In genomic region chr4:145938618-145939177, GRCh38 we compare ENCODE assay signal across 1 cellular context.
TF ChIP-seq lines count a peak whose summit lies in the region.

A gene with protein sequence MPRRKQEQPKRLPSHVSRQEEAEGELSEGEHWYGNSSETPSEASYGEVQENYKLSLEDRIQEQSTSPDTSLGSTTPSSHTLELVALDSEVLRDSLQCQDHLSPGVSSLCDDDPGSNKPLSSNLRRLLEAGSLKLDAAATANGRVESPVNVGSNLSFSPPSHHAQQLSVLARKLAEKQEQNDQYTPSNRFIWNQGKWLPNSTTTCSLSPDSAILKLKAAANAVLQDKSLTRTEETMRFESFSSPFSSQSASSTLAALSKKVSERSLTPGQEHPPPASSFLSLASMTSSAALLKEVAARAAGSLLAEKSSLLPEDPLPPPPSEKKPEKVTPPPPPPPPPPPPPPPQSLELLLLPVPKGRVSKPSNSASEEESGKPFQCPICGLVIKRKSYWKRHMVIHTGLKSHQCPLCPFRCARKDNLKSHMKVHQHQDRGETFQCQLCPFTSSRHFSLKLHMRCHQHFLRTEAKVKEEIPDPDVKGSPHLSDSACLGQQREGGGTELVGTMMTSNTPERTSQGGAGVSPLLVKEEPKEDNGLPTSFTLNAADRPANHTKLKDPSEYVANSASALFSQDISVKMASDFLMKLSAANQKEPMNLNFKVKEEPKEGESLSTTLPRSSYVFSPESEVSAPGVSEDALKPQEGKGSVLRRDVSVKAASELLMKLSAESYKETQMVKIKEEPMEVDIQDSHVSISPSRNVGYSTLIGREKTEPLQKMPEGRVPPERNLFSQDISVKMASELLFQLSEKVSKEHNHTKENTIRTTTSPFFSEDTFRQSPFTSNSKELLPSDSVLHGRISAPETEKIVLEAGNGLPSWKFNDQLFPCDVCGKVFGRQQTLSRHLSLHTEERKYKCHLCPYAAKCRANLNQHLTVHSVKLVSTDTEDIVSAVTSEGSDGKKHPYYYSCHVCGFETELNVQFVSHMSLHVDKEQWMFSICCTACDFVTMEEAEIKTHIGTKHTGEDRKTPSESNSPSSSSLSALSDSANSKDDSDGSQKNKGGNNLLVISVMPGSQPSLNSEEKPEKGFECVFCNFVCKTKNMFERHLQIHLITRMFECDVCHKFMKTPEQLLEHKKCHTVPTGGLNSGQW (minus strand): TSS chr4:145938823. CDS start chr4:145938407, 416 bp downstream.

TF ChIP-seq in H1, 55 proteins besides CTCF, POLR2A, EP300 and RAD21 (continued from another document):
- no peak for TF ChIP-seq NANOG (IDR thresholded peaks at IDR 0.05; ENCODE audit: insufficient read depth, low read depth, low read length, poor library complexity, severe bottlenecking)
- peak; percentile 9; the same call in 1 of the 2 replicates for TF ChIP-seq MAX (IDR thresholded peaks at IDR 0.05)
- TF ChIP-seq PHF8 (conservative IDR thresholded peaks at IDR 0.05; ENCODE audit: low read depth, low read length) = peak; percentile 10; the same call in 1 of the 2 replicates
- TF ChIP-seq HDAC6 (IDR thresholded peaks at IDR 0.05; ENCODE audit: low read depth, low read length) = no peak
- no peak for TF ChIP-seq RXRA (IDR thresholded peaks at IDR 0.05; ENCODE audit: insufficient read depth, low read depth, low read length)
- no peak for TF ChIP-seq KDM1A (IDR thresholded peaks at IDR 0.05; ENCODE audit: borderline replicate concordance, low read length)
- peak; percentile 70 for TF ChIP-seq POLR2AphosphoS5 (IDR thresholded peaks at IDR 0.05; ENCODE audit: low read depth, low read length)
- TF ChIP-seq KDM4A (IDR thresholded peaks at IDR 0.05; ENCODE audit: low read depth, low read length, severe bottlenecking) = peak; percentile 46
- peak; percentile 19 for TF ChIP-seq CTBP2 (IDR thresholded peaks at IDR 0.05; ENCODE audit: borderline replicate concordance, insufficient read depth, insufficient read length, low read length)
- TF ChIP-seq FOSL1 (IDR thresholded peaks at IDR 0.05; ENCODE audit: insufficient read depth, low read depth, low read length) = no peak
- peak; percentile 83; the same call in 1 of the 2 replicates for TF ChIP-seq JUND (IDR thresholded peaks at IDR 0.05; ENCODE audit: low read length)
- peak; percentile 40; the same call in 1 of the 2 replicates for TF ChIP-seq YY1 (IDR thresholded peaks at IDR 0.05; ENCODE audit: low read depth, low read length)
- TF ChIP-seq ATF2 (IDR thresholded peaks at IDR 0.05; ENCODE audit: low read length) = no peak
- TF ChIP-seq, protein P1, sequence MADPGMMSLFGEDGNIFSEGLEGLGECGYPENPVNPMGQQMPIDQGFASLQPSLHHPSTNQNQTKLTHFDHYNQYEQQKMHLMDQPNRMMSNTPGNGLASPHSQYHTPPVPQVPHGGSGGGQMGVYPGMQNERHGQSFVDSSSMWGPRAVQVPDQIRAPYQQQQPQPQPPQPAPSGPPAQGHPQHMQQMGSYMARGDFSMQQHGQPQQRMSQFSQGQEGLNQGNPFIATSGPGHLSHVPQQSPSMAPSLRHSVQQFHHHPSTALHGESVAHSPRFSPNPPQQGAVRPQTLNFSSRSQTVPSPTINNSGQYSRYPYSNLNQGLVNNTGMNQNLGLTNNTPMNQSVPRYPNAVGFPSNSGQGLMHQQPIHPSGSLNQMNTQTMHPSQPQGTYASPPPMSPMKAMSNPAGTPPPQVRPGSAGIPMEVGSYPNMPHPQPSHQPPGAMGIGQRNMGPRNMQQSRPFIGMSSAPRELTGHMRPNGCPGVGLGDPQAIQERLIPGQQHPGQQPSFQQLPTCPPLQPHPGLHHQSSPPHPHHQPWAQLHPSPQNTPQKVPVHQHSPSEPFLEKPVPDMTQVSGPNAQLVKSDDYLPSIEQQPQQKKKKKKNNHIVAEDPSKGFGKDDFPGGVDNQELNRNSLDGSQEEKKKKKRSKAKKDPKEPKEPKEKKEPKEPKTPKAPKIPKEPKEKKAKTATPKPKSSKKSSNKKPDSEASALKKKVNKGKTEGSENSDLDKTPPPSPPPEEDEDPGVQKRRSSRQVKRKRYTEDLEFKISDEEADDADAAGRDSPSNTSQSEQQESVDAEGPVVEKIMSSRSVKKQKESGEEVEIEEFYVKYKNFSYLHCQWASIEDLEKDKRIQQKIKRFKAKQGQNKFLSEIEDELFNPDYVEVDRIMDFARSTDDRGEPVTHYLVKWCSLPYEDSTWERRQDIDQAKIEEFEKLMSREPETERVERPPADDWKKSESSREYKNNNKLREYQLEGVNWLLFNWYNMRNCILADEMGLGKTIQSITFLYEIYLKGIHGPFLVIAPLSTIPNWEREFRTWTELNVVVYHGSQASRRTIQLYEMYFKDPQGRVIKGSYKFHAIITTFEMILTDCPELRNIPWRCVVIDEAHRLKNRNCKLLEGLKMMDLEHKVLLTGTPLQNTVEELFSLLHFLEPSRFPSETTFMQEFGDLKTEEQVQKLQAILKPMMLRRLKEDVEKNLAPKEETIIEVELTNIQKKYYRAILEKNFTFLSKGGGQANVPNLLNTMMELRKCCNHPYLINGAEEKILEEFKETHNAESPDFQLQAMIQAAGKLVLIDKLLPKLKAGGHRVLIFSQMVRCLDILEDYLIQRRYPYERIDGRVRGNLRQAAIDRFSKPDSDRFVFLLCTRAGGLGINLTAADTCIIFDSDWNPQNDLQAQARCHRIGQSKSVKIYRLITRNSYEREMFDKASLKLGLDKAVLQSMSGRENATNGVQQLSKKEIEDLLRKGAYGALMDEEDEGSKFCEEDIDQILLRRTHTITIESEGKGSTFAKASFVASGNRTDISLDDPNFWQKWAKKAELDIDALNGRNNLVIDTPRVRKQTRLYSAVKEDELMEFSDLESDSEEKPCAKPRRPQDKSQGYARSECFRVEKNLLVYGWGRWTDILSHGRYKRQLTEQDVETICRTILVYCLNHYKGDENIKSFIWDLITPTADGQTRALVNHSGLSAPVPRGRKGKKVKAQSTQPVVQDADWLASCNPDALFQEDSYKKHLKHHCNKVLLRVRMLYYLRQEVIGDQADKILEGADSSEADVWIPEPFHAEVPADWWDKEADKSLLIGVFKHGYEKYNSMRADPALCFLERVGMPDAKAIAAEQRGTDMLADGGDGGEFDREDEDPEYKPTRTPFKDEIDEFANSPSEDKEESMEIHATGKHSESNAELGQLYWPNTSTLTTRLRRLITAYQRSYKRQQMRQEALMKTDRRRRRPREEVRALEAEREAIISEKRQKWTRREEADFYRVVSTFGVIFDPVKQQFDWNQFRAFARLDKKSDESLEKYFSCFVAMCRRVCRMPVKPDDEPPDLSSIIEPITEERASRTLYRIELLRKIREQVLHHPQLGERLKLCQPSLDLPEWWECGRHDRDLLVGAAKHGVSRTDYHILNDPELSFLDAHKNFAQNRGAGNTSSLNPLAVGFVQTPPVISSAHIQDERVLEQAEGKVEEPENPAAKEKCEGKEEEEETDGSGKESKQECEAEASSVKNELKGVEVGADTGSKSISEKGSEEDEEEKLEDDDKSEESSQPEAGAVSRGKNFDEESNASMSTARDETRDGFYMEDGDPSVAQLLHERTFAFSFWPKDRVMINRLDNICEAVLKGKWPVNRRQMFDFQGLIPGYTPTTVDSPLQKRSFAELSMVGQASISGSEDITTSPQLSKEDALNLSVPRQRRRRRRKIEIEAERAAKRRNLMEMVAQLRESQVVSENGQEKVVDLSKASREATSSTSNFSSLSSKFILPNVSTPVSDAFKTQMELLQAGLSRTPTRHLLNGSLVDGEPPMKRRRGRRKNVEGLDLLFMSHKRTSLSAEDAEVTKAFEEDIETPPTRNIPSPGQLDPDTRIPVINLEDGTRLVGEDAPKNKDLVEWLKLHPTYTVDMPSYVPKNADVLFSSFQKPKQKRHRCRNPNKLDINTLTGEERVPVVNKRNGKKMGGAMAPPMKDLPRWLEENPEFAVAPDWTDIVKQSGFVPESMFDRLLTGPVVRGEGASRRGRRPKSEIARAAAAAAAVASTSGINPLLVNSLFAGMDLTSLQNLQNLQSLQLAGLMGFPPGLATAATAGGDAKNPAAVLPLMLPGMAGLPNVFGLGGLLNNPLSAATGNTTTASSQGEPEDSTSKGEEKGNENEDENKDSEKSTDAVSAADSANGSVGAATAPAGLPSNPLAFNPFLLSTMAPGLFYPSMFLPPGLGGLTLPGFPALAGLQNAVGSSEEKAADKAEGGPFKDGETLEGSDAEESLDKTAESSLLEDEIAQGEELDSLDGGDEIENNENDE (IDR thresholded peaks at IDR 0.05; ENCODE audit: insufficient replicate concordance, low read length) = no peak
- TF ChIP-seq EZH2 (IDR thresholded peaks at IDR 0.05; ENCODE audit: low read depth, low read length, severe bottlenecking) = no peak
- TF ChIP-seq SIRT6 (IDR thresholded peaks at IDR 0.05; ENCODE audit: low read length) = no peak
- peak; percentile 47; the same call in 1 of the 2 replicates for TF ChIP-seq EGR1 (IDR thresholded peaks at IDR 0.05; ENCODE audit: borderline replicate concordance, low read depth, low read length)
- no peak for TF ChIP-seq SAP30 (IDR thresholded peaks at IDR 0.05; ENCODE audit: insufficient read depth, insufficient replicate concordance, low read length)
- 0 out of 2 replicates have a peak, but pooled peaks have one; percentile 56 for TF ChIP-seq RBBP5 (IDR thresholded peaks at IDR 0.05; ENCODE audit: borderline replicate concordance, low read depth, low read length)
- TF ChIP-seq GTF2F1 (IDR thresholded peaks at IDR 0.05; ENCODE audit: borderline replicate concordance, low read depth, low read length) = no peak
- TF ChIP-seq SIN3A (conservative IDR thresholded peaks at IDR 0.05 in 1 of 2, IDR thresholded peaks at IDR 0.05 in 1 of 2; ENCODE audit: low read depth in 1 of 2, low read length in 2 of 2) = peak; percentile 41 to 74; a peak in 2 of 4 replicates
- TF ChIP-seq CHD2 (IDR thresholded peaks at IDR 0.05; ENCODE audit: low read length) = peak; percentile 66; the same call in 1 of the 2 replicates
